Comparison of ENCODE assay signal across 1 cellular context in the genomic region with DNA sequence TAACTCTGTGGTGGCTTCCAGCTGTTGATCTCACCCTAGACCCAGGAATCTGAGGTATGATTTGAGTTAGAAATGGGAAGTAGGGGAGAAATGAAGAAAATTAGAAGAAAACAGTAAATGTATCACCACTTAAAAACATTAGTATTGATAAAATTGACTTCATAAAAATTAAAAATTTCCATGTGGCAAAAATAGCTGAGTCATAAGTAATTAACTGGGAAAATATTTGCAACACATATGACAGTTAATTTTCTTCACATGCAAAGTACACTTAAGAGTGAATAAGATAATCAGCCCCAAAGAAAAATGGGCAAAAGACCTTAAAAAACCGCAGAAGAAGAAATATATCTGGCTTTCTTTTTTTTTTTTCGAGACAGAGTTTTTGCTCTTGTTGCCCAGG.
TF ChIP-seq lines count a peak whose summit lies in the region.

No MANE protein-coding gene starts in this region.

TF ChIP-seq in HepG2, 621 proteins besides CTCF, POLR2A, EP300 and RAD21:
- TF ChIP-seq MAFF (IDR thresholded peaks at IDR 0.05; ENCODE audit: low read depth, low read length) (peak; percentile 60), MAFK (conservative IDR thresholded peaks at IDR 0.05 in 1 of 2, IDR thresholded peaks at IDR 0.05 in 1 of 2; ENCODE audit: low read length in 2 of 2) (peak; percentile 79 to 83), NFE2L2 (IDR thresholded peaks at IDR 0.05; ENCODE audit: low read length) (peak; percentile 66)
- TF ChIP-seq, protein P1, sequence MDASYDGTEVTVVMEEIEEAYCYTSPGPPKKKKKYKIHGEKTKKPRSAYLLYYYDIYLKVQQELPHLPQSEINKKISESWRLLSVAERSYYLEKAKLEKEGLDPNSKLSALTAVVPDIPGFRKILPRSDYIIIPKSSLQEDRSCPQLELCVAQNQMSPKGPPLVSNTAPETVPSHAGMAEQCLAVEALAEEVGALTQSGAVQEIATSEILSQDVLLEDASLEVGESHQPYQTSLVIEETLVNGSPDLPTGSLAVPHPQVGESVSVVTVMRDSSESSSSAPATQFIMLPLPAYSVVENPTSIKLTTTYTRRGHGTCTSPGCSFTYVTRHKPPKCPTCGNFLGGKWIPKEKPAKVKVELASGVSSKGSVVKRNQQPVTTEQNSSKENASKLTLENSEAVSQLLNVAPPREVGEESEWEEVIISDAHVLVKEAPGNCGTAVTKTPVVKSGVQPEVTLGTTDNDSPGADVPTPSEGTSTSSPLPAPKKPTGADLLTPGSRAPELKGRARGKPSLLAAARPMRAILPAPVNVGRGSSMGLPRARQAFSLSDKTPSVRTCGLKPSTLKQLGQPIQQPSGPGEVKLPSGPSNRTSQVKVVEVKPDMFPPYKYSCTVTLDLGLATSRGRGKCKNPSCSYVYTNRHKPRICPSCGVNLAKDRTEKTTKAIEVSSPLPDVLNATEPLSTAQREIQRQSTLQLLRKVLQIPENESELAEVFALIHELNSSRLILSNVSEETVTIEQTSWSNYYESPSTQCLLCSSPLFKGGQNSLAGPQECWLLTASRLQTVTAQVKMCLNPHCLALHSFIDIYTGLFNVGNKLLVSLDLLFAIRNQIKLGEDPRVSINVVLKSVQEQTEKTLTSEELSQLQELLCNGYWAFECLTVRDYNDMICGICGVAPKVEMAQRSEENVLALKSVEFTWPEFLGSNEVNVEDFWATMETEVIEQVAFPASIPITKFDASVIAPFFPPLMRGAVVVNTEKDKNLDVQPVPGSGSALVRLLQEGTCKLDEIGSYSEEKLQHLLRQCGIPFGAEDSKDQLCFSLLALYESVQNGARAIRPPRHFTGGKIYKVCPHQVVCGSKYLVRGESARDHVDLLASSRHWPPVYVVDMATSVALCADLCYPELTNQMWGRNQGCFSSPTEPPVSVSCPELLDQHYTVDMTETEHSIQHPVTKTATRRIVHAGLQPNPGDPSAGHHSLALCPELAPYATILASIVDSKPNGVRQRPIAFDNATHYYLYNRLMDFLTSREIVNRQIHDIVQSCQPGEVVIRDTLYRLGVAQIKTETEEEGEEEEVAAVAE (CRISPR knock-in tag; IDR thresholded peaks at IDR 0.05; ENCODE audit: borderline replicate concordance), result no peak
